In the genomic region with DNA sequence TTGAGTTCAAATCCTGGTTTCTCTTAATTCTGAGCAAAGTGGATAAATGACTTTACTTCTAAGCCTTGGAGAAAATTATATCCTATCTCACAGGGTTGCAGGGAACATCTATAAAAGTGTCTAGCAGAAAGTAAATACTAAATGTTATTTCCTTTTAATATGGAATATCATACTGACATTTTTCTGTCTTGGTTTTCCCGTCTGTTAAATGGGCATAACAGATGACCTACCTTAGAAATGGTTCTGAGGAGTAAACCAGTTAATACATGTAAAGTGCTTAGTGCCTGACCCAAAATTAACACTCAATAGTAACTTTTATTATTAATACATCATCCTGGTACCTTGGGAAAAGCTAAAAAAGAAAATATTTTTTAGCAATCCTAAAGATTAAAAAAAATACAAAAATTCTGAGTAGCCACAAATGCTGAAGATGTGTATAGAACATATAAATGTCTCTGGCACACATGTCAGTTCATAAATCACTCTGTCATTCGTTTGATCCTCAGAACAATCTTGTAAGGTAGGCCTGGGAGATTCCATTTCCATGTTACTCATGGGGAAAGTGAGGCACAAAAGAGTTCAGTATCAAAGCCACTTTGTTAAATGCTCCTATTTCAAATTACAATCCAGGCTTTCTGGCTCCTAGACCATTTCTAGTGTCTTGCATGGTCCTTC, we compare ENCODE assay signal across 9 cellular contexts. TPM values are rescaled to one million over a fixed set of nuclear protein-coding genes. Genes with fewer than 3 reads are reported as not detected.
DNase-seq lines count a peak whose midpoint lies in the region; ATAC-seq, FAIRE-seq and TF ChIP-seq lines count a peak whose summit lies in the region.
"Had no signal": no experiment of that assay in that cellular context is flagged by ENCODE, and none has a peak within 500 bp of the region (broad histone marks: within the 10 kb centered on the region; RNA-seq: fewer than 3 reads in every experiment).

No MANE protein-coding gene starts in this region.

- no peaks in the 10 kb centered on the region for H3K9me3 Mint-ChIP-seq in activated T-helper 2 cell treated with anti-CD3 and anti-CD28 coated beads, Interferon-gamma antibody, Interleukin-2, Interleukin-4, amounts not matched to agents 10 μg/mL and 5 μg/mL and 100 μg/mL, durations not matched to agents 14 hours and 24 hours and 36 hours
- H3K9me3 Mint-ChIP-seq in type B pancreatic cell: no peaks in the 10 kb centered on the region

- H3K27ac Mint-ChIP-seq in activated T-helper 2 cell treated with anti-CD3 and anti-CD28 coated beads, Interferon-gamma antibody, Interleukin-2, Interleukin-4, amounts not matched to agents 10 μg/mL and 5 μg/mL and 100 μg/mL, durations not matched to agents 14 hours and 24 hours and 36 hours: no peak overlapping the region
- peak overlapping the region; percentile 100 for H3K27ac Mint-ChIP-seq in type B pancreatic cell

- no peaks in the 10 kb centered on the region for H3K27me3 ChIP-seq in heart right ventricle

- intact Hi-C loops in heart right ventricle (cut with DNase I) (loop anchor here in 7 of 10 donors (2.0 to 10.0 kb wide), 10 partner anchors 79 to 249 kb away; a partner anchor contains a TSS), left cardiac atrium (cut with DNase I) (no loop called here), kidney (cut with DNase I) (no loop called here)
- intact Hi-C loops in activated T-helper 2 cell treated with anti-CD3 and anti-CD28 coated beads, Interferon-gamma antibody, Interleukin-2, Interleukin-4, amounts not matched to agents 10 μg/mL and 5 μg/mL and 100 μg/mL, durations not matched to agents 14 hours and 24 hours and 36 hours (cut with micrococcal nuclease): loop anchor here (5.0 kb wide), 2 partner anchors 154 to 186 kb away; no protein-coding TSS in a partner anchor

- no peak for DNase-seq in heart right ventricle
- no peak for DNase-seq in left cardiac atrium
- no peak for DNase-seq in activated T-helper 2 cell treated with anti-CD3 and anti-CD28 coated beads, Interferon-gamma antibody, Interleukin-2, Interleukin-4, amounts not matched to agents 10 μg/mL and 5 μg/mL and 100 μg/mL, durations not matched to agents 14 hours and 24 hours and 36 hours (ENCODE audit: low spot score)
- DNase-seq in kidney: no peak
- DNase-seq in type B pancreatic cell (ENCODE audit: extremely low spot score, unreplicated experiment): no peak
- DNase-seq in RKO (ENCODE audit: low spot score): no peak
- DNase-seq in EL: no peak

- H3K4me3 ChIP-seq in heart right ventricle (peak overlapping the region in 7 of 10 donors; percentile 75 to 99 (median 95)), kidney (ENCODE audit: low read length in 2 of 2) (peak overlapping the region; percentile 87 to 98)

- H3K9ac ChIP-seq in kidney (ENCODE audit: low read length in 2 of 2): peak overlapping the region in 1 of 2 donors; percentile 87

- peaks cover 42% of the 10 kb centered on the region for H3K36me3 Mint-ChIP-seq in activated T-helper 2 cell treated with anti-CD3 and anti-CD28 coated beads, Interferon-gamma antibody, Interleukin-2, Interleukin-4, amounts not matched to agents 10 μg/mL and 5 μg/mL and 100 μg/mL, durations not matched to agents 14 hours and 24 hours and 36 hours (ENCODE audit: low read depth)
- peaks cover 35% of the 10 kb centered on the region for H3K36me3 Mint-ChIP-seq in type B pancreatic cell

- H3K4me1 ChIP-seq in heart right ventricle: peaks cover 5 to 36% (median 26%) of the 10 kb centered on the region in 9 donors
- H3K4me1 ChIP-seq in kidney (ENCODE audit: control insufficient read depth in 1 of 2, insufficient read depth in 1 of 2, low read depth in 1 of 2, low read length in 2 of 2): peaks cover 11 to 12% of the 10 kb centered on the region in 2 donors

- peak overlapping the region; percentile 97 for H3K4me3 Mint-ChIP-seq in activated T-helper 2 cell treated with anti-CD3 and anti-CD28 coated beads, Interferon-gamma antibody, Interleukin-2, Interleukin-4, amounts not matched to agents 10 μg/mL and 5 μg/mL and 100 μg/mL, durations not matched to agents 14 hours and 24 hours and 36 hours (ENCODE audit: low read depth)
- H3K4me3 Mint-ChIP-seq in type B pancreatic cell: peak overlapping the region; percentile 100

- H3K9me3 ChIP-seq in heart right ventricle (no peaks in the 10 kb centered on the region), kidney (ENCODE audit: control insufficient read depth in 1 of 2, low read length in 2 of 2) (no peaks in the 10 kb centered on the region)

- FAIRE-seq in kidney (lab: Jason Lieb, UNC): no peak

- H3K36me3 ChIP-seq in heart right ventricle: peaks cover 0 to 48% (median 24%) of the 10 kb centered on the region in 9 donors
- peaks cover 13 to 16% of the 10 kb centered on the region in 2 donors for H3K36me3 ChIP-seq in kidney (ENCODE audit: control insufficient read depth in 1 of 2, insufficient read depth in 2 of 2, low read length in 2 of 2)

- 84 to 85% methylated on average over 2 of the region's 2 CpGs for WGBS in heart right ventricle, 2 donors

- peak overlapping the region in 1 of 10 donors; percentile 96 for H3K27ac ChIP-seq in heart right ventricle
- no peak overlapping the region for H3K27ac ChIP-seq in kidney (ENCODE audit: low read depth in 2 of 2, low read length in 2 of 2)

- peaks cover 23% of the 10 kb centered on the region for H3K4me1 Mint-ChIP-seq in activated T-helper 2 cell treated with anti-CD3 and anti-CD28 coated beads, Interferon-gamma antibody, Interleukin-2, Interleukin-4, amounts not matched to agents 10 μg/mL and 5 μg/mL and 100 μg/mL, durations not matched to agents 14 hours and 24 hours and 36 hours (ENCODE audit: low read depth)
- H3K4me1 Mint-ChIP-seq in type B pancreatic cell (ENCODE audit: unreplicated experiment): peaks cover 14% of the 10 kb centered on the region

- TF ChIP-seq CTCF in heart right ventricle (IDR thresholded peaks at IDR 0.05) (no peak), kidney (IDR thresholded peaks at IDR 0.05; ENCODE audit: borderline replicate concordance, extremely low read depth, insufficient read depth) (no peak), type B pancreatic cell (conservative IDR thresholded peaks at IDR 0.05) (no peak)

- H3K27me3 Mint-ChIP-seq in activated T-helper 2 cell treated with anti-CD3 and anti-CD28 coated beads, Interferon-gamma antibody, Interleukin-2, Interleukin-4, amounts not matched to agents 10 μg/mL and 5 μg/mL and 100 μg/mL, durations not matched to agents 14 hours and 24 hours and 36 hours (ENCODE audit: low read depth): no peaks in the 10 kb centered on the region
- no peaks in the 10 kb centered on the region for H3K27me3 Mint-ChIP-seq in type B pancreatic cell

- ATAC-seq in heart right ventricle (no peak), left cardiac atrium (no peak), HG03039 (IDR thresholded peaks at IDR 0.05; ENCODE audit: unreplicated experiment) (no peak)

RNA-seq across cellular contexts. Expression of a gene that starts 1.3 kb away (rescaled TPM):
- 10 to 100 TPM in 9 of 10 donors, 1 to 10 TPM in 1; 8.1 to 18.7 (median 14.7) TPM for total RNA-seq in heart right ventricle
- 10 to 100 TPM in 1 of 2 donors, 1 to 10 TPM in 1; 8.0 to 10.4 TPM for polyA plus RNA-seq in heart right ventricle
- 10 to 100 TPM in 1 of 2 donors, 1 to 10 TPM in 1; 9.1 to 11.7 TPM for total RNA-seq in left cardiac atrium
- 15.7 and 16.5 TPM in 2 replicates for total RNA-seq in activated T-helper 2 cell treated with anti-CD3 and anti-CD28 coated beads, Interferon-gamma antibody, Interleukin-2, Interleukin-4, amounts not matched to agents 10 μg/mL and 5 μg/mL and 100 μg/mL, durations not matched to agents 14 hours and 24 hours and 36 hours
- 16.6 TPM for total RNA-seq in kidney
- 14.1 TPM for polyA plus RNA-seq in kidney (ENCODE audit: insufficient read depth, low read depth, low replicate concordance)
- 24.0 and 25.0 TPM in 2 replicates for total RNA-seq in type B pancreatic cell (ENCODE audit: low replicate concordance)

RNA-seq across cellular contexts. Expression of a gene that starts 1.8 kb away (rescaled TPM):
- total RNA-seq in heart right ventricle (100 to 1,000 TPM; 107 to 193 (median 166) TPM), left cardiac atrium (100 to 1,000 TPM; 109 to 173 TPM), kidney (92.0 TPM), type B pancreatic cell (ENCODE audit: low replicate concordance) (202 and 204 TPM in 2 replicates)
- polyA plus RNA-seq in heart right ventricle (100 to 1,000 TPM in 1 of 2 donors, 10 to 100 TPM in 1; 88.2 to 247 TPM), kidney (ENCODE audit: insufficient read depth, low read depth, low replicate concordance) (149 TPM)
- 301 and 332 TPM in 2 replicates for total RNA-seq in activated T-helper 2 cell treated with anti-CD3 and anti-CD28 coated beads, Interferon-gamma antibody, Interleukin-2, Interleukin-4, amounts not matched to agents 10 μg/mL and 5 μg/mL and 100 μg/mL, durations not matched to agents 14 hours and 24 hours and 36 hours

RNA-seq across cellular contexts. Expression of a gene that starts 32.8 kb away (rescaled TPM):
- under 1 TPM in 5 of 10 donors, not detected in 5; 0.12 to 0.40 (median 0.30) TPM for total RNA-seq in heart right ventricle
- under 1 TPM in 1 of 2 donors, not detected in 1; 0.04 TPM for polyA plus RNA-seq in heart right ventricle
- total RNA-seq in left cardiac atrium: under 1 TPM in 1 of 2 donors, not detected in 1; 0.34 TPM
- total RNA-seq in activated T-helper 2 cell treated with anti-CD3 and anti-CD28 coated beads, Interferon-gamma antibody, Interleukin-2, Interleukin-4, amounts not matched to agents 10 μg/mL and 5 μg/mL and 100 μg/mL, durations not matched to agents 14 hours and 24 hours and 36 hours: 0.23 and 0.25 TPM in 2 replicates
- 0.57 TPM for total RNA-seq in kidney
- polyA plus RNA-seq in kidney (ENCODE audit: insufficient read depth, low read depth, low replicate concordance): 0.28 TPM
- 0.46 and 0.57 TPM in 2 replicates for total RNA-seq in type B pancreatic cell (ENCODE audit: low replicate concordance)

RNA-seq across cellular contexts. Expression of a gene that starts 42.5 kb away (rescaled TPM):
- total RNA-seq in heart right ventricle: not detected
- polyA plus RNA-seq in heart right ventricle: not detected
- total RNA-seq in left cardiac atrium: under 1 TPM; 0.21 to 0.47 TPM
- 0.11 TPM in 1 of 2 replicates, not detected in the other for total RNA-seq in activated T-helper 2 cell treated with anti-CD3 and anti-CD28 coated beads, Interferon-gamma antibody, Interleukin-2, Interleukin-4, amounts not matched to agents 10 μg/mL and 5 μg/mL and 100 μg/mL, durations not matched to agents 14 hours and 24 hours and 36 hours
- 0.57 TPM for total RNA-seq in kidney
- 0.80 TPM for polyA plus RNA-seq in kidney (ENCODE audit: insufficient read depth, low read depth, low replicate concordance)
- 0.46 and 1.2 TPM in 2 replicates for total RNA-seq in type B pancreatic cell (ENCODE audit: low replicate concordance)
- total RNA-seq: urinary bladder had no signal

Comparison
In these comparisons a context has a peak if more than half of its experiments do, and no peak if none do; other contexts are left out.
1. intact Hi-C loops: an anchor here in heart right ventricle (2.0 to 10.0 kb wide) and activated T-helper 2 cell treated with anti-CD3 and anti-CD28 coated beads, Interferon-gamma antibody, Interleukin-2, Interleukin-4, amounts not matched to agents 10 μg/mL and 5 μg/mL and 100 μg/mL, durations not matched to agents 14 hours and 24 hours and 36 hours (5.0 kb wide); none called in left cardiac atrium and kidney.